ENCODE assay signal across 14 cellular contexts in the genomic region with DNA sequence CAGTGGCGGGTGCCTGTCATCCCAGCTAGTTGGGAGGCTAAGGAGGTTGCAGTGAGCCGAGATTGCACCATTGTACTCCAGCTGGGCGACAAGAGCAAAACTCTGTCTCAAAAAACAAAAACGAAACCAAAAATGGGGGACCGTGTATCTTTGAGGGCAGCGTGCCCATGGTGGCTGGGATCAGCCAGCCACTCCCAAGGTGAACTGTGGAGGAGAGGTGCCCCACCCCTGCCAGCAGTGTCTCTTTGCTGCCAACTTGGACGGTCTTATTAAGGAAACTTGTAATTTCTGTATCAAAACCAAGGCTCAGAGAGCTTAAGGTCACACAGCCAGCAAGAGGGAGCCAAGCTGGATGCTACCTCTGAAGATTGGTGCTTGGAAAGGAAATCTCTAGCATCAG.
"Had no signal": no experiment of that assay in that cellular context is flagged by ENCODE, and none has a peak within 500 bp of the region (broad histone marks: within the 10 kb centered on the region; RNA-seq: fewer than 3 reads in every experiment).

No MANE protein-coding gene starts in this region.

- H3K36me3 Mint-ChIP-seq: WTC11 had no signal

- H3K27ac Mint-ChIP-seq: activated CD8-positive, alpha-beta T cell treated with anti-CD3 and anti-CD28 coated beads, Interleukin-2, amount 10 ng/mL, durations not matched to agents 7 days and 5 days; activated T-helper 1 cell treated with anti-CD3 and anti-CD28 coated beads, Interleukin-12 subunit alpha, Interleukin-12 subunit beta, Interleukin-2, Interleukin-4 antibody, amounts not matched to agents 30 ng/mL and 10 ng/mL and 1 ng/mL, durations not matched to agents 14 hours and 24 hours and 36 hours; nephron progenitor cell; stimulated activated naive CD8-positive, alpha-beta T cell treated with anti-CD3 and anti-CD28 coated beads, Interleukin-15, amount 100 ng/mL, for 72 hours; WTC11 had no signal

- H3K27ac ChIP-seq: epithelial cell of prostate, heart left ventricle, prostate gland had no signal

- H3K4me3 ChIP-seq: heart left ventricle, prostate gland had no signal

- H3K4me3 Mint-ChIP-seq: activated CD8-positive, alpha-beta T cell treated with anti-CD3 and anti-CD28 coated beads, Interleukin-2, amount 10 ng/mL, durations not matched to agents 7 days and 5 days; activated T-helper 1 cell treated with anti-CD3 and anti-CD28 coated beads, Interleukin-12 subunit alpha, Interleukin-12 subunit beta, Interleukin-2, Interleukin-4 antibody, amounts not matched to agents 30 ng/mL and 10 ng/mL and 1 ng/mL, durations not matched to agents 14 hours and 24 hours and 36 hours; nephron progenitor cell; stimulated activated naive CD8-positive, alpha-beta T cell treated with anti-CD3 and anti-CD28 coated beads, Interleukin-15, amount 100 ng/mL, for 72 hours; WTC11 had no signal

- DNase-seq: activated CD4-positive, alpha-beta T cell treated with anti-CD3 and anti-CD28 coated beads for 4 hours; activated CD8-positive, alpha-beta T cell treated with anti-CD3 and anti-CD28 coated beads, Interleukin-2, amount 10 ng/mL, durations not matched to agents 7 days and 5 days; activated naive CD4-positive, alpha-beta T cell treated with Interleukin-2 at 50 U/mL for 16 hours; cerebellar nuclear complex; dermis blood vessel endothelial cell; heart left ventricle; nephron progenitor cell; right cardiac atrium; stimulated activated naive CD8-positive, alpha-beta T cell treated with anti-CD3 and anti-CD28 coated beads, Interleukin-15, amount 100 ng/mL, for 72 hours; SW 1271 had no signal

- ATAC-seq: activated CD8-positive, alpha-beta T cell treated with anti-CD3 and anti-CD28 coated beads, Interleukin-2, amount 10 ng/mL, durations not matched to agents 7 days and 5 days; heart left ventricle; right cardiac atrium; stimulated activated naive CD8-positive, alpha-beta T cell treated with anti-CD3 and anti-CD28 coated beads, Interleukin-15, amount 100 ng/mL, for 72 hours; WTC11 had no signal

- H3K36me3 ChIP-seq: heart left ventricle, prostate gland had no signal

- H3K4me1 ChIP-seq: heart left ventricle, prostate gland had no signal

- H3K9me3 ChIP-seq: heart left ventricle, prostate gland had no signal

- H3K9me3 Mint-ChIP-seq: nephron progenitor cell; stimulated activated naive CD8-positive, alpha-beta T cell treated with anti-CD3 and anti-CD28 coated beads, Interleukin-15, amount 100 ng/mL, for 72 hours; WTC11 had no signal
